Comparison of ENCODE assay signal across 25 cellular contexts in genomic region chr16:20344630-20345029, GRCh38. TPM values are rescaled to one million over a fixed set of nuclear protein-coding genes. Genes with fewer than 3 reads are reported as not detected.
DNase-seq lines count a peak whose midpoint lies in the region; ATAC-seq, FAIRE-seq and TF ChIP-seq lines count a peak whose summit lies in the region.
"Had no signal": no experiment of that assay in that cellular context is flagged by ENCODE, and none has a peak within 500 bp of the region (broad histone marks: within the 10 kb centered on the region; RNA-seq: fewer than 3 reads in every experiment).

No MANE protein-coding gene starts in this region.

- no TSS peak for BruUV-seq in GM12878 (replicated peaks; lab: Mats Ljungman, UMichigan)

- TF ChIP-seq RAD21 in GM12878 (IDR thresholded peaks at IDR 0.05; ENCODE audit: insufficient read depth, low read depth, low read length) = no peak

- H4K20me1 ChIP-seq in GM12878 (ENCODE audit: control insufficient read depth, insufficient read depth) = no peaks in the 10 kb centered on the region
- H4K20me1 ChIP-seq in neural progenitor cell (ENCODE audit: low read depth) = no peaks in the 10 kb centered on the region
- H4K20me1 ChIP-seq: BLaER1 treated with 17β-estradiol and CSF1 and Interleukin-3, amounts not matched to agents 10 nM and 100 nM had no signal

- H3K4me1 Mint-ChIP-seq in neural progenitor cell = no peaks in the 10 kb centered on the region
- H3K4me1 Mint-ChIP-seq: CD14-positive monocyte had no signal

- H3K9ac ChIP-seq in GM12878 (ENCODE audit: control insufficient read depth, insufficient read depth, low read length) (no peak overlapping the region), neural progenitor cell (no peak overlapping the region)
- H3K9ac ChIP-seq: BLaER1 treated with 17β-estradiol and CSF1 and Interleukin-3, amounts not matched to agents 10 nM and 100 nM had no signal

- DNase-seq in Daoy (ENCODE audit: low read depth) (peak; percentile 13), RCC 7860 (ENCODE audit: low spot score) (peak; percentile 68), GM12878 (ENCODE audit: low read depth, low spot score) (no peak), neural progenitor cell (ENCODE audit: low spot score) (no peak), NCI-H1092 treated with DMSO at 0.1 percent for 48 hours (lab: John Stamatoyannopoulos, UW) (no peak), activated gamma-delta T cell treated with Interleukin-2 at 50 U/mL for 16 hours (no peak), NCI-H1694 (lab: John Stamatoyannopoulos, UW) (no peak)
- DNase-seq: 8988T; ACHN; AML-193; BE2C; CD4-positive, alpha-beta T cell; COR-L47; DMS153; DND-41; EL; GDM1; GOT3; HFFc6 had no signal

- RAD21 ChIA-PET in GM12878 (lab: Charles Lee; ENCODE audit: unreplicated experiment) = no interaction called here

- no peaks in the 10 kb centered on the region for H3K9me3 Mint-ChIP-seq in neural progenitor cell
- H3K9me3 Mint-ChIP-seq: CD4-positive, alpha-beta T cell had no signal

- H3K4me1 ChIP-seq in GM12878 (ENCODE audit: control insufficient read depth, insufficient read depth, low read length) = no peaks in the 10 kb centered on the region
- no peaks in the 10 kb centered on the region for H3K4me1 ChIP-seq in neural progenitor cell
- H3K4me1 ChIP-seq: A549; BE2C; BLaER1 treated with 17β-estradiol and CSF1 and Interleukin-3, amounts not matched to agents 10 nM and 100 nM; HAP-1 had no signal

- H3K27ac Mint-ChIP-seq in neural progenitor cell = no peak overlapping the region
- H3K27ac Mint-ChIP-seq: CD14-positive monocyte; CD4-positive, alpha-beta T cell; HFFc6 had no signal

- H3K4me3 ChIP-seq in GM12878 = no peak overlapping the region
- H3K4me3 ChIP-seq in neural progenitor cell = no peak overlapping the region
- H3K4me3 ChIP-seq: A549; BLaER1 treated with 17β-estradiol and CSF1 and Interleukin-3, amounts not matched to agents 10 nM and 100 nM; HAP-1 had no signal

- H3K36me3 ChIP-seq in GM12878 (ENCODE audit: control insufficient read depth in 2 of 2, insufficient read depth in 2 of 2, low read length in 1 of 2) = no peaks in the 10 kb centered on the region
- no peaks in the 10 kb centered on the region for H3K36me3 ChIP-seq in neural progenitor cell
- H3K36me3 ChIP-seq: BE2C; BLaER1 treated with 17β-estradiol and CSF1 and Interleukin-3, amounts not matched to agents 10 nM and 100 nM; HAP-1 had no signal

- WGBS in GM12878 (ENCODE audit: insufficient coverage, insufficient replicate concordance, low lambda C conversion rate, missing lambda C conversion rate) = 36% methylated on average over 5 of the region's 5 CpGs

- no peaks in the 10 kb centered on the region for H3F3A ChIP-seq in neural progenitor cell (ENCODE audit: low read depth)

- CTCF ChIA-PET in GM12878 (lab: Yijun Ruan, JAX) = no interaction called here

- no peak for TF ChIP-seq EP300 in GM12878 (IDR thresholded peaks at IDR 0.05; ENCODE audit: borderline replicate concordance in 1 of 2, control insufficient read depth in 1 of 2, low read depth in 2 of 2, low read length in 2 of 2)

- SMC1A ChIA-PET in GM12878 (lab: Charles Lee; ENCODE audit: uncharacterized antibody, unreplicated experiment) = no interaction called here

- H3K27me3 ChIP-seq in GM12878 (replicated peaks in 1 of 2; ENCODE audit: control insufficient read depth in 2 of 2, insufficient read depth in 2 of 2, low read length in 1 of 2) = no peaks in the 10 kb centered on the region; a peak in 1 of 4 replicates
- no peaks in the 10 kb centered on the region for H3K27me3 ChIP-seq in neural progenitor cell
- H3K27me3 ChIP-seq: BE2C; BLaER1 treated with 17β-estradiol and CSF1 and Interleukin-3, amounts not matched to agents 10 nM and 100 nM had no signal

- POLR2A ChIA-PET in GM12878 (lab: Charles Lee) = interaction anchor here (0.6 kb wide), 1 partner anchor 371 kb away, joined by 4 read pairs; no protein-coding TSS in a partner anchor

- H2AFZ ChIP-seq in GM12878 (ENCODE audit: control insufficient read depth, low read depth, low read length) (no peak overlapping the region), neural progenitor cell (replicated peaks) (no peak overlapping the region)

- TF ChIP-seq CTCF in GM12878 (IDR thresholded peaks at IDR 0.05 in 2 of 3, conservative IDR thresholded peaks at IDR 0.05 in 1 of 3; ENCODE audit: control insufficient read depth in 2 of 3, extremely low read depth in 1 of 3, insufficient read depth in 1 of 3, low read depth in 3 of 3, low read length in 3 of 3) = no peak
- TF ChIP-seq CTCF in neural progenitor cell (IDR thresholded peaks at IDR 0.05) = no peak

- H3K4me3 Mint-ChIP-seq in neural progenitor cell = no peak overlapping the region
- H3K4me3 Mint-ChIP-seq: CD14-positive monocyte; CD4-positive, alpha-beta T cell; HFFc6 had no signal

- in situ Hi-C loops in GM12878 (cut with MboI) = no loop called here

- TF ChIP-seq POLR2A in GM12878 (IDR thresholded peaks at IDR 0.05; ENCODE audit: low read depth, low read length) = no peak

- no peak for ATAC-seq in GM12878
- ATAC-seq: A549 had no signal

- no peaks in the 10 kb centered on the region for H3K36me3 Mint-ChIP-seq in neural progenitor cell
- H3K36me3 Mint-ChIP-seq: CD14-positive monocyte had no signal

- H3K79me2 ChIP-seq in GM12878 (ENCODE audit: control insufficient read depth, insufficient read depth, low read length) (no peaks in the 10 kb centered on the region), neural progenitor cell (ENCODE audit: low read depth) (no peaks in the 10 kb centered on the region)

- H3K4me2 ChIP-seq in GM12878 (ENCODE audit: control insufficient read depth, insufficient read depth) (no peak overlapping the region), neural progenitor cell (no peak overlapping the region)
- H3K4me2 ChIP-seq: A549; BLaER1 treated with 17β-estradiol and CSF1 and Interleukin-3, amounts not matched to agents 10 nM and 100 nM had no signal

- FAIRE-seq in RCC 7860 (lab: Jason Lieb, UNC) = no peak
- no peak for FAIRE-seq in GM12878 (lab: Jason Lieb, UNC)
- FAIRE-seq: A549, GM12892, H54 had no signal

- intact Hi-C loops in GM12878 (cut with micrococcal nuclease; ENCODE audit: unreplicated experiment) = no loop called here

- peaks cover 3% of the 10 kb centered on the region for H3K27me3 Mint-ChIP-seq in neural progenitor cell (ENCODE audit: insufficient read depth, low read depth)

- H3K27ac ChIP-seq in GM12878 (ENCODE audit: control insufficient read depth, insufficient read depth) = no peak overlapping the region
- no peak overlapping the region for H3K27ac ChIP-seq in neural progenitor cell
- H3K27ac ChIP-seq: A549; BLaER1 treated with 17β-estradiol and CSF1 and Interleukin-3, amounts not matched to agents 10 nM and 100 nM had no signal

- H3K9me3 ChIP-seq in GM12878 (replicated peaks; ENCODE audit: control insufficient read depth, insufficient read depth, low read length) = no peaks in the 10 kb centered on the region
- H3K9me3 ChIP-seq in neural progenitor cell (ENCODE audit: low read depth) = no peaks in the 10 kb centered on the region
- H3K9me3 ChIP-seq: A549; BE2C; BLaER1 treated with 17β-estradiol and CSF1 and Interleukin-3, amounts not matched to agents 10 nM and 100 nM; HAP-1 had no signal

RNA-seq across cellular contexts. Expression of gene UMOD, which starts 7.9 kb away (rescaled TPM):
- total RNA-seq in Daoy (2014; rRNA removed; shearing (Covaris generic)) = not detected in 2 replicates
- total RNA-seq in GM12878 (2013; cell fraction: nucleolus; rRNA removed) = not detected in 2 replicates
- total RNA-seq in GM12878 (2014; rRNA removed) (not detected in 2 replicates), GM12878 (2014; rRNA removed; fragmentation: Illumina TruSeq; extraction: Trizol) (not detected in 2 replicates), GM12878 (2021) (not detected in 2 replicates), neural progenitor cell (ENCODE audit: low replicate concordance) (not detected in 2 replicates)
- polyA plus RNA-seq in GM12878 (2011; ENCODE audit: low read depth) = not detected
- polyA plus RNA-seq in GM12878 (2011; rRNA removed) (not detected in 2 replicates), GM12878 (2014; fragmentation: Illumina TruSeq; extraction: Trizol) (not detected in 2 replicates), GM12878 (2014; fragmentation: Nextera tagmentation; extraction: Ambion mirVana) (not detected), GM12878 (2014; rRNA removed) (not detected in 2 replicates), GM12878 (2016; fragmentation: Nextera tagmentation; extraction: Ambion mirVana) (not detected)
- not detected in 2 replicates for polyA plus RNA-seq in GM12878 (2011; cell fraction: cytosol; rRNA removed)
- polyA plus RNA-seq in GM12878 (2011; cell fraction: nucleus; rRNA removed) = not detected in 2 replicates
- polyA plus RNA-seq in GM12878 (2012) = not detected in 2 replicates
- polyA minus RNA-seq in GM12878 (2011; rRNA and poly(A)+ RNA removed) = not detected in 2 replicates
- polyA minus RNA-seq in GM12878 (2011; cell fraction: cytosol; rRNA and poly(A)+ RNA removed) = not detected in 2 replicates
- polyA minus RNA-seq in GM12878 (2011; cell fraction: nucleus; rRNA and poly(A)+ RNA removed) = not detected in 2 replicates
- total RNA-seq: CD4-positive, alpha-beta T cell; HFFc6 had no signal
- polyA plus RNA-seq: A549, CD14-positive monocyte had no signal

RNA-seq across cellular contexts. Expression of gene GP2, which starts 17.3 kb away (rescaled TPM):
- not detected in 2 replicates for total RNA-seq in Daoy (2014; rRNA removed; shearing (Covaris generic))
- total RNA-seq in GM12878 (2013; cell fraction: nucleolus; rRNA removed) = not detected in 2 replicates
- total RNA-seq in GM12878 (2014; rRNA removed) (not detected in 2 replicates), GM12878 (2014; rRNA removed; fragmentation: Illumina TruSeq; extraction: Trizol) (not detected in 2 replicates), GM12878 (2021) (6.9 and 8.7 TPM in 2 replicates), neural progenitor cell (ENCODE audit: low replicate concordance) (not detected in 2 replicates)
- polyA plus RNA-seq in GM12878 (2011; ENCODE audit: low read depth) = not detected
- polyA plus RNA-seq in GM12878 (2011; rRNA removed) (not detected in 2 replicates), GM12878 (2014; fragmentation: Illumina TruSeq; extraction: Trizol) (not detected in 2 replicates), GM12878 (2014; fragmentation: Nextera tagmentation; extraction: Ambion mirVana) (not detected), GM12878 (2014; rRNA removed) (not detected in 2 replicates), GM12878 (2016; fragmentation: Nextera tagmentation; extraction: Ambion mirVana) (not detected)
- polyA plus RNA-seq in GM12878 (2011; cell fraction: cytosol; rRNA removed) = not detected in 2 replicates
- not detected in 2 replicates for polyA plus RNA-seq in GM12878 (2011; cell fraction: nucleus; rRNA removed)
- polyA plus RNA-seq in GM12878 (2012) = not detected in 2 replicates
- polyA minus RNA-seq in GM12878 (2011; rRNA and poly(A)+ RNA removed) = not detected in 2 replicates
- polyA minus RNA-seq in GM12878 (2011; cell fraction: cytosol; rRNA and poly(A)+ RNA removed) = not detected in 2 replicates
- not detected in 2 replicates for polyA minus RNA-seq in GM12878 (2011; cell fraction: nucleus; rRNA and poly(A)+ RNA removed)
- total RNA-seq: CD4-positive, alpha-beta T cell; HFFc6 had no signal
- polyA plus RNA-seq: A549, CD14-positive monocyte had no signal

RNA-seq across cellular contexts. Expression of gene PDILT, which starts 59.9 kb away (rescaled TPM):
- total RNA-seq in Daoy (2014; rRNA removed; shearing (Covaris generic)) = 0.18 TPM in 1 of 2 replicates, not detected in the other
- not detected in 2 replicates for total RNA-seq in GM12878 (2013; cell fraction: nucleolus; rRNA removed)
- total RNA-seq in GM12878 (2014; rRNA removed) (not detected in 2 replicates), GM12878 (2014; rRNA removed; fragmentation: Illumina TruSeq; extraction: Trizol) (not detected in 2 replicates), GM12878 (2021) (not detected in 2 replicates), neural progenitor cell (ENCODE audit: low replicate concordance) (not detected in 2 replicates)
- polyA plus RNA-seq in GM12878 (2011; ENCODE audit: low read depth) = not detected
- polyA plus RNA-seq in GM12878 (2011; rRNA removed) (not detected in 2 replicates), GM12878 (2014; fragmentation: Illumina TruSeq; extraction: Trizol) (not detected in 2 replicates), GM12878 (2014; fragmentation: Nextera tagmentation; extraction: Ambion mirVana) (not detected), GM12878 (2014; rRNA removed) (not detected in 2 replicates), GM12878 (2016; fragmentation: Nextera tagmentation; extraction: Ambion mirVana) (not detected)
- not detected in 2 replicates for polyA plus RNA-seq in GM12878 (2011; cell fraction: cytosol; rRNA removed)
- not detected in 2 replicates for polyA plus RNA-seq in GM12878 (2011; cell fraction: nucleus; rRNA removed)
- not detected in 2 replicates for polyA plus RNA-seq in GM12878 (2012)
- polyA minus RNA-seq in GM12878 (2011; rRNA and poly(A)+ RNA removed) = not detected in 2 replicates
- polyA minus RNA-seq in GM12878 (2011; cell fraction: cytosol; rRNA and poly(A)+ RNA removed) = not detected in 2 replicates
- polyA minus RNA-seq in GM12878 (2011; cell fraction: nucleus; rRNA and poly(A)+ RNA removed) = not detected in 2 replicates
- total RNA-seq: CD4-positive, alpha-beta T cell; HFFc6 had no signal
- polyA plus RNA-seq: A549, CD14-positive monocyte had no signal

Comparison
In these comparisons a context has a peak if more than half of its experiments do, and no peak if none do; other contexts are left out.
1. DNase-seq: peak in Daoy (single experiment) and RCC 7860 (single experiment); none in GM12878 (single experiment), neural progenitor cell (single experiment), NCI-H1092 treated with DMSO at 0.1 percent for 48 hours (single experiment), activated gamma-delta T cell treated with Interleukin-2 at 50 U/mL for 16 hours (single experiment) and NCI-H1694 (single experiment).